Comparison of ENCODE assay signal across 19 cellular contexts in genomic region chr3:29345923-29346322, GRCh38.
"Had no signal": no experiment of that assay in that cellular context is flagged by ENCODE, and none has a peak within 500 bp of the region (broad histone marks: within the 10 kb centered on the region; RNA-seq: fewer than 3 reads in every experiment).

No MANE protein-coding gene starts in this region.

- H3K4me2 ChIP-seq: hepatocyte had no signal

- H3K36me3 ChIP-seq: ovary, right atrium auricular region had no signal

- H3K27ac Mint-ChIP-seq: naive thymus-derived CD4-positive, alpha-beta T cell had no signal

- H3K9me3 Mint-ChIP-seq: endodermal cell; naive thymus-derived CD4-positive, alpha-beta T cell had no signal

- H3K9me3 ChIP-seq: ovary, right atrium auricular region had no signal

- H2AFZ ChIP-seq: hepatocyte had no signal

- DNase-seq: effector CD4-positive, alpha-beta T cell; endodermal cell; erythroblast; foreskin keratinocyte; head of caudate nucleus; mammary epithelial cell; naive thymus-derived CD4-positive, alpha-beta T cell; ovary; small intestine; stimulated activated CD4-positive, alpha-beta T cell treated with anti-CD3 and anti-CD28 coated beads, Interleukin-12 subunit alpha, Interleukin-12 subunit beta, amount 100 ng/mL, for 4 hours; stimulated activated naive CD4-positive, alpha-beta T cell treated with Interleukin-2 at 50 U/mL for 16 hours; trophoblast cell had no signal

- FAIRE-seq: endothelial cell of umbilical vein, islet of Langerhans, small intestine, urothelium cell line had no signal

- H3K36me3 Mint-ChIP-seq: naive thymus-derived CD4-positive, alpha-beta T cell had no signal

- H3K4me3 ChIP-seq: coronary artery, hepatocyte, ovary, right atrium auricular region had no signal

- ATAC-seq: foreskin keratinocyte; left lobe of liver; naive thymus-derived CD4-positive, alpha-beta T cell had no signal

- H3K4me1 Mint-ChIP-seq: naive thymus-derived CD4-positive, alpha-beta T cell had no signal

- H3K4me3 Mint-ChIP-seq: endodermal cell; naive thymus-derived CD4-positive, alpha-beta T cell had no signal

- H3K27ac ChIP-seq: coronary artery, foreskin keratinocyte, hepatocyte, ovary, right atrium auricular region had no signal

- H3K4me1 ChIP-seq: foreskin keratinocyte had no signal

- H3K27me3 ChIP-seq: foreskin keratinocyte, hepatocyte, ovary, right atrium auricular region had no signal
